In the genomic region with DNA sequence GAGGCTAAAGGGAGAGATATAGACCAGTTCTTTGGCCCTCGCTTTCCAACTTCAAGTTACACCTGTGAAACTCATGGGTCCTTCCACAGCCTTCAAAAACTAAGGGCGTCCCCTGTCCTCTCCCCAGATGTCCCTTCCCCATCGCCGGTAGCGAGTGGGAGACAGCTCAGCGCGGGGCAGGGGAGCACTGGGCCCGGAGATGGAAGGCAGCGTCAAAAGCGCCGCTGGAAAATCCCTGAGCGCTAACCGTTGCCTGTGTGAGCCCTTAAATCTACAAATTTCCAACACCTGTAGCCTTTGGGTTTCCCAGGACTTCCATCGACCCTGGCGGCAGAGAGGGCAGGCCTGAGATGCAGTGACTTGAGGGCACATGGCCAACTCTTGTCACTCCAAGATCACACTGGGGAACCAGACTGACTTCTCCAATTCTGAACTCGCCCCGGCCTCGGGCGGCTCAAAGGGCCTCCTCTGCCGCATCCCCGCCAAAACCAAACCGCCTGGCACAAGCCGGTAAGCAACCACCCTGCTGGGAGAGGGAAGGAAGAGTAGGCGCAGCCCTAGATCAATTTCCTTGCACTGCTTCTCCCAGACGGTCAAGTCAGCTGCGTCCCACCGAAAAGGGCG, we compare ENCODE assay signal across 8 cellular contexts. TPM values are rescaled to one million over a fixed set of nuclear protein-coding genes. Genes with fewer than 3 reads are reported as not detected.
DNase-seq lines count a peak whose midpoint lies in the region; ATAC-seq lines count a peak whose summit lies in the region.

No MANE protein-coding gene starts in this region.

- H3K27me3 Mint-ChIP-seq in central memory CD8-positive, alpha-beta T cell: peaks cover 39% of the 10 kb centered on the region
- peaks cover 80% of the 10 kb centered on the region for H3K27me3 Mint-ChIP-seq in stimulated activated naive CD8-positive, alpha-beta T cell treated with anti-CD3 and anti-CD28 coated beads, Interleukin-15, amount 100 ng/mL, for 72 hours

- H3K27ac Mint-ChIP-seq in central memory CD8-positive, alpha-beta T cell (ENCODE audit: low read depth): peak overlapping the region; percentile 19
- H3K27ac Mint-ChIP-seq in stimulated activated naive CD8-positive, alpha-beta T cell treated with anti-CD3 and anti-CD28 coated beads, Interleukin-15, amount 100 ng/mL, for 72 hours: no peak overlapping the region

- H3K36me3 Mint-ChIP-seq in central memory CD8-positive, alpha-beta T cell (ENCODE audit: insufficient read depth): peaks cover 7% of the 10 kb centered on the region

- H3K9me3 Mint-ChIP-seq in central memory CD8-positive, alpha-beta T cell: no peaks in the 10 kb centered on the region
- no peaks in the 10 kb centered on the region for H3K9me3 Mint-ChIP-seq in stimulated activated naive CD8-positive, alpha-beta T cell treated with anti-CD3 and anti-CD28 coated beads, Interleukin-15, amount 100 ng/mL, for 72 hours

- H3K4me1 Mint-ChIP-seq in central memory CD8-positive, alpha-beta T cell: peaks cover 25% of the 10 kb centered on the region
- peaks cover 25% of the 10 kb centered on the region for H3K4me1 Mint-ChIP-seq in stimulated activated naive CD8-positive, alpha-beta T cell treated with anti-CD3 and anti-CD28 coated beads, Interleukin-15, amount 100 ng/mL, for 72 hours

- DNase-seq in NCI-H510A treated with DMSO at 0.1 percent for 48 hours (lab: John Stamatoyannopoulos, UW) (peak; percentile 22), NCI-H510A (lab: John Stamatoyannopoulos, UW) (no peak), RPMI8226 (peak; percentile 55), left lobe of liver (ENCODE audit: low spot score) (peak; percentile 66)
- DNase-seq in central memory CD8-positive, alpha-beta T cell (ENCODE audit: low spot score in 2 of 2): no peak
- peak in 1 of 2 donors; percentile 37 for DNase-seq in stimulated activated naive CD8-positive, alpha-beta T cell treated with anti-CD3 and anti-CD28 coated beads, Interleukin-15, amount 100 ng/mL, for 72 hours

- H3K4me3 Mint-ChIP-seq in central memory CD8-positive, alpha-beta T cell: peak overlapping the region; percentile 91
- peak overlapping the region; percentile 63 to 66 for H3K4me3 Mint-ChIP-seq in stimulated activated naive CD8-positive, alpha-beta T cell treated with anti-CD3 and anti-CD28 coated beads, Interleukin-15, amount 100 ng/mL, for 72 hours

- no peak for ATAC-seq in central memory CD8-positive, alpha-beta T cell (replicated peaks; ENCODE audit: extremely low read depth, poor library complexity, severe bottlenecking)
- ATAC-seq in left lobe of liver (peak; percentile 1), HG02798 (IDR thresholded peaks at IDR 0.05; ENCODE audit: poor library complexity, unreplicated experiment) (no peak), HG03460 (IDR thresholded peaks at IDR 0.05; ENCODE audit: unreplicated experiment) (no peak)
- peak; percentile 1 for ATAC-seq in stimulated activated naive CD8-positive, alpha-beta T cell treated with anti-CD3 and anti-CD28 coated beads, Interleukin-15, amount 100 ng/mL, for 72 hours

RNA-seq across cellular contexts. Expression of a gene that starts 0.9 kb away (rescaled TPM):
- total RNA-seq in left lobe of liver: 127 TPM

Comparison
In these comparisons a context has a peak if more than half of its experiments do, and no peak if none do; other contexts are left out.
1. DNase-seq: peak in NCI-H510A treated with DMSO at 0.1 percent for 48 hours (single experiment), RPMI8226 (single experiment) and left lobe of liver (single experiment); none in NCI-H510A (single experiment) and central memory CD8-positive, alpha-beta T cell (0 of 2).
2. ATAC-seq: peak in left lobe of liver (single experiment) and stimulated activated naive CD8-positive, alpha-beta T cell treated with anti-CD3 and anti-CD28 coated beads, Interleukin-15, amount 100 ng/mL, for 72 hours (single experiment); none in central memory CD8-positive, alpha-beta T cell (single experiment), HG02798 (single experiment) and HG03460 (single experiment).